8 cellular contexts compared by ENCODE assay signal in genomic region chr1:234978397-234979291, GRCh38.
DNase-seq lines count a peak whose midpoint lies in the region; ATAC-seq, FAIRE-seq and TF ChIP-seq lines count a peak whose summit lies in the region.

No MANE protein-coding gene starts in this region.

- no peaks in the 10 kb centered on the region for H3K27me3 Mint-ChIP-seq in astrocyte (ENCODE audit: low read depth, unreplicated experiment)

- H2AFZ ChIP-seq in astrocyte (ENCODE audit: low read depth, low read length): no peak overlapping the region

- H3K79me2 ChIP-seq in astrocyte (ENCODE audit: insufficient read depth, low read length): no peaks in the 10 kb centered on the region

- peak overlapping the region; percentile 58 for H3K4me3 Mint-ChIP-seq in astrocyte (ENCODE audit: unreplicated experiment)

- H4K20me1 ChIP-seq in astrocyte (ENCODE audit: insufficient read depth, low read length): no peaks in the 10 kb centered on the region

- H3K9me3 ChIP-seq in RWPE2 (ENCODE audit: severe bottlenecking) (no peaks in the 10 kb centered on the region), astrocyte (ENCODE audit: insufficient read depth, low read depth, low read length) (no peaks in the 10 kb centered on the region)

- no peaks in the 10 kb centered on the region for H3K9me3 Mint-ChIP-seq in astrocyte (ENCODE audit: unreplicated experiment)

- peak overlapping the region; percentile 85 for H3K27ac Mint-ChIP-seq in astrocyte (ENCODE audit: unreplicated experiment)

- no peaks in the 10 kb centered on the region for H3K36me3 ChIP-seq in RWPE2 (ENCODE audit: low read depth)
- no peaks in the 10 kb centered on the region for H3K36me3 ChIP-seq in astrocyte (ENCODE audit: insufficient read depth, low read length)

- DNase-seq in COR-L47 (lab: John Stamatoyannopoulos, UW) (peak; percentile 73), RWPE2 (ENCODE audit: low spot score) (no peak), astrocyte (ENCODE audit: low read depth) (peak; percentile 89), kidney glomerular epithelial cell (lab: John Stamatoyannopoulos, UW) (peak; percentile 65), NCI-H2196 treated with DMSO at 0.1 percent for 48 hours (lab: John Stamatoyannopoulos, UW; ENCODE audit: unreplicated experiment) (no peak)
- peak; percentile 51 for DNase-seq in stimulated activated CD4-positive, alpha-beta T cell treated with anti-CD3 and anti-CD28 coated beads, Interleukin-4, amount 100 ng/mL, for 1 hour

- H3K9ac ChIP-seq in astrocyte (ENCODE audit: low read length): peak overlapping the region; percentile 75

- peak overlapping the region; percentile 95 for H3K27ac ChIP-seq in RWPE2 (ENCODE audit: poor library complexity, severe bottlenecking)
- peak overlapping the region; percentile 96 for H3K27ac ChIP-seq in astrocyte (ENCODE audit: low read depth, low read length)

- H3K36me3 Mint-ChIP-seq in astrocyte (ENCODE audit: low read depth, unreplicated experiment): no peaks in the 10 kb centered on the region

- peaks cover 58% of the 10 kb centered on the region for H3K4me1 Mint-ChIP-seq in astrocyte (ENCODE audit: low read depth, unreplicated experiment)

- no peak for TF ChIP-seq CTCF in RWPE2 (IDR thresholded peaks at IDR 0.05; ENCODE audit: poor library complexity, severe bottlenecking)
- TF ChIP-seq CTCF in astrocyte (IDR thresholded peaks at IDR 0.05; ENCODE audit: insufficient read depth, low read depth, low read length): no peak

- peak overlapping the region; percentile 66 for H3K4me2 ChIP-seq in astrocyte (ENCODE audit: low read length)

- H3K4me3 ChIP-seq in RWPE2 (ENCODE audit: severe bottlenecking) (no peak overlapping the region), astrocyte (ENCODE audit: insufficient read depth, low read depth, low read length) (no peak overlapping the region)

- H3K4me1 ChIP-seq in RWPE2 (ENCODE audit: insufficient read depth, poor library complexity, severe bottlenecking) (peaks cover 58% of the 10 kb centered on the region), astrocyte (ENCODE audit: insufficient read depth, low read length) (peaks cover 59% of the 10 kb centered on the region)

- ATAC-seq in GM19328 (IDR thresholded peaks at IDR 0.05; ENCODE audit: unreplicated experiment) (peak; percentile 65), HG03432 (IDR thresholded peaks at IDR 0.05; ENCODE audit: unreplicated experiment) (peak; percentile 75), RWPE2 (ENCODE audit: low read depth) (peak; percentile 13; the same call in 1 of the 3 replicates)

- no peak for FAIRE-seq in astrocyte (lab: Jason Lieb, UNC)

- no peaks in the 10 kb centered on the region for H3K27me3 ChIP-seq in RWPE2 (ENCODE audit: insufficient read depth, poor library complexity, severe bottlenecking)
- H3K27me3 ChIP-seq in astrocyte (ENCODE audit: insufficient read depth, low read length): no peaks in the 10 kb centered on the region

Comparison
In these comparisons a context has a peak if more than half of its experiments do, and no peak if none do; other contexts are left out.
1. DNase-seq: peak in COR-L47 (single experiment), astrocyte (single experiment), kidney glomerular epithelial cell (single experiment) and stimulated activated CD4-positive, alpha-beta T cell treated with anti-CD3 and anti-CD28 coated beads, Interleukin-4, amount 100 ng/mL, for 1 hour (single experiment); none in RWPE2 (single experiment) and NCI-H2196 treated with DMSO at 0.1 percent for 48 hours (single experiment).
2. ATAC-seq: peak in every context shown above with its lines; median percentile 75 in HG03432; 65 in GM19328; 13 in RWPE2.